19 cellular contexts compared by ENCODE assay signal in the genomic region with DNA sequence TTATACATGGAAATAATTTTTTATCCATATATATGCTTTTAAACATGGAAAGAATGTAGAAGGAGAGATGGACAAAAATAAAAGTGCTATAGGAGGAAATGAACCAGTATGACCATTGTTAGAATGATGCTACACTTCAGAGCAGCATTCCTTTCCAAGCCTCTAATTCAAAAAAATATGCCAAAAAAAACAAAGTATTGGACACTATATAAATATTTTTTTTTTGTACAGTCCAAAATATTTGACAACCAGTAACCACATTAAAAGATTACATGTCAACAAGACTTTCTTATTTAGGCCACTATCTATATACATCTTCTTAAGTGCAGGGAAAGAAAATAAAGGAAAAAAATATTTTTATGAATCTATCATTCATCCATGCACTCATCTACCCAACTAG.
"Had no signal": no experiment of that assay in that cellular context is flagged by ENCODE, and none has a peak within 500 bp of the region (broad histone marks: within the 10 kb centered on the region; RNA-seq: fewer than 3 reads in every experiment).

No MANE protein-coding gene starts in this region.

- H3K27me3 ChIP-seq: ovary, right atrium auricular region, transverse colon had no signal

- FAIRE-seq: bronchial epithelial cell, urothelium cell line had no signal

- H3K4me3 ChIP-seq: left ventricle myocardium inferior, ovary, prostate gland, right atrium auricular region, transverse colon had no signal

- ATAC-seq: esophagus mucosa; natural killer cell; stimulated activated effector memory CD8-positive, alpha-beta T cell treated with anti-CD3 and anti-CD28 coated beads, Interleukin-12 subunit alpha, Interleukin-12 subunit beta, amount 100 ng/mL, for 72 hours; stimulated activated naive CD8-positive, alpha-beta T cell treated with anti-CD3 and anti-CD28 coated beads, Interleukin-15, amount 100 ng/mL, for 72 hours had no signal

- H3K27ac ChIP-seq: left ventricle myocardium inferior, ovary, prostate gland, right atrium auricular region, transverse colon had no signal

- H3K4me1 ChIP-seq: left ventricle myocardium inferior, prostate gland, right atrium auricular region, transverse colon had no signal

- H3K9me3 ChIP-seq: left ventricle myocardium inferior, ovary, prostate gland, right atrium auricular region, transverse colon had no signal

- DNase-seq: activated CD4-positive, alpha-beta T cell treated with anti-CD3 and anti-CD28 coated beads for 1 hour; activated gamma-delta T cell treated with Interleukin-2 at 50 U/mL for 16 hours; activated T-cell treated with anti-CD3 and anti-CD28 coated beads, Interleukin-2, amount 50 U/mL, for 1 hour; aorta; effector CD8-positive, alpha-beta T cell; left ventricle myocardium inferior; mammary epithelial cell; natural killer cell; ovary; stimulated activated CD4-positive, alpha-beta T cell treated with anti-CD3 and anti-CD28 coated beads, Interleukin-1b, Interleukin-23, amount 100 ng/mL, for 48 hours; stimulated activated naive CD8-positive, alpha-beta T cell treated with anti-CD3 and anti-CD28 coated beads, Interleukin-15, amount 100 ng/mL, for 72 hours; T-helper 9 cell; transverse colon had no signal

- H3K36me3 ChIP-seq: left ventricle myocardium inferior, ovary, prostate gland, right atrium auricular region had no signal
